28 cellular contexts compared by ENCODE assay signal in the genomic region with DNA sequence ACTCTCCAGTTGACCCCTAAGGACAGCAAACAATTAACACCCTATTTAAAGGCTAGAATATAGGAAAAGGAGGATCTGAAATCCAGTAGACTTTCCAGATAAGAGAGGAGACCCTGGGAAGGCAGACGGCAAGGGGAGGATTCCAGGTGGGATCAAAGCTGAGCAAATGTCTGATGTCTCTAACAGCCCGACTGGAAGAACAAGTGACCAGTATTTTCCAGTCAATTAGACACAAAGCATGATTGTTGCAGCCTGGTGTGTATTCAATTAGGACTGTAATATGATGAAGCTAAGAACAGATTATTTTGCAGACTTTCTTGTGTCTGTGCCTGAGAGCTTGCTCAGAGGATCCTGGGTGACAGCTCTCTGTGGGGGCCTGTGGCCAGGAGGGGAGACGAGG.
DNase-seq lines count a peak whose midpoint lies in the region; ATAC-seq and TF ChIP-seq lines count a peak whose summit lies in the region.
"Had no signal": no experiment of that assay in that cellular context is flagged by ENCODE, and none has a peak within 500 bp of the region (broad histone marks: within the 10 kb centered on the region; RNA-seq: fewer than 3 reads in every experiment).

No MANE protein-coding gene starts in this region.

- no peaks in the 10 kb centered on the region for H3K27me3 ChIP-seq in GM23248 (replicated peaks; ENCODE audit: insufficient read depth)
- no peaks in the 10 kb centered on the region for H3K27me3 ChIP-seq in adipocyte (replicated peaks; ENCODE audit: control insufficient read depth, insufficient read depth, low read length)
- no peaks in the 10 kb centered on the region for H3K27me3 ChIP-seq in testis
- H3K27me3 ChIP-seq: ascending aorta had no signal

- H3K4me3 ChIP-seq in GM23248, result no peak overlapping the region
- H3K4me3 ChIP-seq in adipocyte (ENCODE audit: low read length), result no peak overlapping the region
- no peak overlapping the region for H3K4me3 ChIP-seq in testis
- H3K4me3 ChIP-seq: ascending aorta, coronary artery, GM23338, prostate gland had no signal

- H3K9ac ChIP-seq in GM23248 (no peak overlapping the region), adipocyte (ENCODE audit: low read length) (no peak overlapping the region)
- H3K9ac ChIP-seq: SK-N-SH had no signal

- no peak overlapping the region for H3K4me3 Mint-ChIP-seq in nephron progenitor cell
- H3K4me3 Mint-ChIP-seq: activated naive CD8-positive, alpha-beta T cell treated with anti-CD3 and anti-CD28 coated beads, Interleukin-2, amount 10 ng/mL, durations not matched to agents 7 days and 5 days; activated T-cell treated with anti-CD3 and anti-CD28 coated beads, Interleukin-2, amount 50 U/mL, for 4 hours; GM23338; memory B cell; stimulated activated effector memory CD8-positive, alpha-beta T cell treated with anti-CD3 and anti-CD28 coated beads, Interleukin-12 subunit alpha, Interleukin-12 subunit beta, amount 100 ng/mL, for 72 hours; T-helper 1 cell treated with Interleukin-12 subunit alpha and Interleukin-12 subunit beta and Interleukin-4 antibody, amounts not matched to agents 30 μg/mL and 1 μg/mL, for 36 hours had no signal

- peak overlapping the region; percentile 53 for H3K27ac Mint-ChIP-seq in nephron progenitor cell
- H3K27ac Mint-ChIP-seq: activated naive CD8-positive, alpha-beta T cell treated with anti-CD3 and anti-CD28 coated beads, Interleukin-2, amount 10 ng/mL, durations not matched to agents 7 days and 5 days; GM23338; memory B cell; stimulated activated effector memory CD8-positive, alpha-beta T cell treated with anti-CD3 and anti-CD28 coated beads, Interleukin-12 subunit alpha, Interleukin-12 subunit beta, amount 100 ng/mL, for 72 hours; T-helper 1 cell treated with Interleukin-12 subunit alpha and Interleukin-12 subunit beta and Interleukin-4 antibody, amounts not matched to agents 30 μg/mL and 1 μg/mL, for 36 hours had no signal

- DNase-seq in GM23248 (peak; percentile 6), NCI-H146 treated with DMSO at 0.1 percent for 48 hours (lab: John Stamatoyannopoulos, UW; ENCODE audit: unreplicated experiment) (peak; percentile 96), adipocyte (ENCODE audit: low read depth) (peak; percentile 1), nephron progenitor cell (no peak), testis (no peak), DMS153 (lab: John Stamatoyannopoulos, UW) (no peak), GM10266 (ENCODE audit: extremely low spot score) (no peak)
- DNase-seq: activated CD4-positive, CD25-positive, alpha-beta regulatory T cell; activated gamma-delta T cell; activated naive CD8-positive, alpha-beta T cell treated with anti-CD3 and anti-CD28 coated beads, Interleukin-2, amount 10 ng/mL, durations not matched to agents 7 days and 5 days; activated T-cell treated with anti-CD3 and anti-CD28 coated beads, Interleukin-2, amount 50 U/mL, for 4 hours; effector memory CD4-positive, alpha-beta T cell; hippocampal formation; Kasumi-1; left colon; NCI-H1694 treated with DMSO at 0.1 percent for 48 hours; NCI-H526 treated with DMSO at 0.1 percent for 48 hours; SK-N-SH; trophoblast cell had no signal

- H3K9me3 ChIP-seq in GM23248 (ENCODE audit: low read depth) (no peaks in the 10 kb centered on the region), adipocyte (ENCODE audit: control insufficient read depth, low read length) (no peaks in the 10 kb centered on the region), testis (no peaks in the 10 kb centered on the region)
- H3K9me3 ChIP-seq: ascending aorta, prostate gland, SK-N-SH had no signal

- no peaks in the 10 kb centered on the region for H4K20me1 ChIP-seq in GM23248 (ENCODE audit: insufficient read depth)

- H3K27ac ChIP-seq in GM23248 (no peak overlapping the region), testis (no peak overlapping the region)
- H3K27ac ChIP-seq: ascending aorta, coronary artery, epithelial cell of prostate, prostate gland had no signal

- no peaks in the 10 kb centered on the region for H3K27me3 Mint-ChIP-seq in nephron progenitor cell (ENCODE audit: low read depth, poor library complexity)
- H3K27me3 Mint-ChIP-seq: activated naive CD8-positive, alpha-beta T cell treated with anti-CD3 and anti-CD28 coated beads, Interleukin-2, amount 10 ng/mL, durations not matched to agents 7 days and 5 days; memory B cell had no signal

- peak overlapping the region; percentile 59; the same call in 1 of the 2 replicates for H2AFZ ChIP-seq in GM23248
- H2AFZ ChIP-seq: GM23338 had no signal

- no peaks in the 10 kb centered on the region for H3F3A ChIP-seq in GM23248 (ENCODE audit: insufficient read depth)

- peaks cover 7% of the 10 kb centered on the region for H3K9me3 Mint-ChIP-seq in nephron progenitor cell
- H3K9me3 Mint-ChIP-seq: activated naive CD8-positive, alpha-beta T cell treated with anti-CD3 and anti-CD28 coated beads, Interleukin-2, amount 10 ng/mL, durations not matched to agents 7 days and 5 days; activated T-cell treated with anti-CD3 and anti-CD28 coated beads, Interleukin-2, amount 50 U/mL, for 4 hours; memory B cell; stimulated activated effector memory CD8-positive, alpha-beta T cell treated with anti-CD3 and anti-CD28 coated beads, Interleukin-12 subunit alpha, Interleukin-12 subunit beta, amount 100 ng/mL, for 72 hours; T-helper 1 cell treated with Interleukin-12 subunit alpha and Interleukin-12 subunit beta and Interleukin-4 antibody, amounts not matched to agents 30 μg/mL and 1 μg/mL, for 36 hours had no signal

- peaks cover 4% of the 10 kb centered on the region for H3K36me3 Mint-ChIP-seq in nephron progenitor cell (ENCODE audit: low read depth)
- H3K36me3 Mint-ChIP-seq: activated naive CD8-positive, alpha-beta T cell treated with anti-CD3 and anti-CD28 coated beads, Interleukin-2, amount 10 ng/mL, durations not matched to agents 7 days and 5 days; memory B cell; stimulated activated effector memory CD8-positive, alpha-beta T cell treated with anti-CD3 and anti-CD28 coated beads, Interleukin-12 subunit alpha, Interleukin-12 subunit beta, amount 100 ng/mL, for 72 hours had no signal

- intact Hi-C loops in testis (cut with DNase I; ENCODE audit: low total_unique reads), result no loop called here

- TF ChIP-seq CTCF in nephron progenitor cell (IDR thresholded peaks at IDR 0.05) (no peak), testis (IDR thresholded peaks at IDR 0.05) (no peak), GM10266 (IDR thresholded peaks at IDR 0.05; ENCODE audit: control insufficient read depth, insufficient read depth, low read depth, missing control alignments) (no peak)

- in situ Hi-C loops in GM23248 (cut with MboI), result no loop called here

- no peaks in the 10 kb centered on the region for H3K9me2 ChIP-seq in GM23248 (ENCODE audit: insufficient read depth)
- H3K9me2 ChIP-seq: SK-N-SH had no signal

- H3K79me2 ChIP-seq in GM23248 (ENCODE audit: insufficient read depth), result no peaks in the 10 kb centered on the region

- no peak for ATAC-seq in HG02884 (IDR thresholded peaks at IDR 0.05; ENCODE audit: unreplicated experiment)
- ATAC-seq: activated T-cell treated with anti-CD3 and anti-CD28 coated beads, Interleukin-2, amount 50 U/mL, for 4 hours; GM23338; left colon; stimulated activated effector memory CD8-positive, alpha-beta T cell treated with anti-CD3 and anti-CD28 coated beads, Interleukin-12 subunit alpha, Interleukin-12 subunit beta, amount 100 ng/mL, for 72 hours had no signal

- H3K4me1 ChIP-seq in GM23248 (ENCODE audit: insufficient read depth) (no peaks in the 10 kb centered on the region), adipocyte (ENCODE audit: control insufficient read depth, insufficient read depth, low read length) (no peaks in the 10 kb centered on the region), testis (no peaks in the 10 kb centered on the region)
- H3K4me1 ChIP-seq: ascending aorta, prostate gland had no signal

- H3K4me2 ChIP-seq in GM23248 (ENCODE audit: unreplicated experiment), result peak overlapping the region; percentile 16
- H3K4me2 ChIP-seq: GM23338, SK-N-SH had no signal

- WGBS in GM23248 (ENCODE audit: low coverage in 1 of 2, low lambda C conversion rate in 2 of 2, missing lambda C conversion rate in 2 of 2), 2 experiments, result 6 to 10% methylated on average over 3 of the region's 3 CpGs
- WGBS in testis, 2 donors, result 49 to 67% methylated on average over 2 to 3 of the region's 3 CpGs

- H3K36me3 ChIP-seq in GM23248 (ENCODE audit: low read depth), result no peaks in the 10 kb centered on the region
- H3K36me3 ChIP-seq in adipocyte (ENCODE audit: control insufficient read depth, insufficient read depth, low read length, severe bottlenecking), result no peaks in the 10 kb centered on the region
- no peaks in the 10 kb centered on the region for H3K36me3 ChIP-seq in testis (ENCODE audit: low read depth, missing control alignments)
- H3K36me3 ChIP-seq: ascending aorta, prostate gland had no signal

- peaks cover 15% of the 10 kb centered on the region for H3K4me1 Mint-ChIP-seq in nephron progenitor cell
- H3K4me1 Mint-ChIP-seq: activated naive CD8-positive, alpha-beta T cell treated with anti-CD3 and anti-CD28 coated beads, Interleukin-2, amount 10 ng/mL, durations not matched to agents 7 days and 5 days; GM23338; memory B cell had no signal

- TF ChIP-seq POLR2A in testis (IDR thresholded peaks at IDR 0.05), result no peak

Comparison
In these comparisons a context has a peak if more than half of its experiments do, and no peak if none do; other contexts are left out.
1. DNase-seq: peak in GM23248 (single experiment), NCI-H146 treated with DMSO at 0.1 percent for 48 hours (single experiment) and adipocyte (single experiment); none in nephron progenitor cell (single experiment), testis (single experiment), DMS153 (single experiment) and GM10266 (single experiment).